1 cellular context compared by ENCODE assay signal in the genomic region with DNA sequence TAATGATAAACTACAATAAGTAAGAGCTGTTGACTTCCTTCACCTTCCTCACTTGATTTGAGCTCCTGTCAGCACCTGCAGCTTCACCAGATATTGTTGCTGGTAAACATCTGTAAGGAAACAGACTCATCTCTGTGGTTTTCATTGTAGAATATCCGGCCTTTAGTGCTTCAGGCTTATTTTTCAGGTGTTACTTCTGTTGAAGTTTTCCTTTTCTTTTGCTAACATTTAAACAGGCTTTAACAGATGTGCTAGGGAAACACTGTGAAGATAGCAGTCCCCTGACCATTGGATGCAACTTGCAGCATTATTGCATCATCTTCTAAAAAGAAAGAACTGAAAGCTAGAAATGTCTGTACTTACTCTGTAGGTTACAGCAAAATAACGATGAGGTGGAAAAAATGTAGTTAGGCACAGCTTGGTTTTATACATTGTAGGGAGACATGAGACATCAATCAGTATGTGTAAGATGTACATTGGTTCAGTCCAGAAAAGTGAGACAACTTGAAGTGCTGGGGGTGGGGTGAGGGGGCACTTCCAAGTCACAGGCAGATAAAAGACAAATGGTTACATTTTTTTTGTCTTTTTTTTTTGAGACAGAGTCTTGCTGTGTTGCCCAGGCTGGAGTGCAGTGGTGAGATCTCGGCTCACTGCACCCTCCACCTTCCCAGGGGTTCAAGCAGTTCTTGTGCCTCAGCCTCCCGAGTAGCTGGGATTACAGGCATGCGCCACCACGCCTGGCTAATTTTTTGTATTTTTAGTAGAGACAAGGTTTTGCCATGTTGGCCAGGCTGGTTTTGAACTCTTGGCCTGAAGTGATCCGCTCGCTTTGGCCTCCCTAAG.
TF ChIP-seq lines count a peak whose summit lies in the region.

No MANE protein-coding gene starts in this region.

TF ChIP-seq in SK-N-SH treated with all-trans-retinoic acid at 6 μM for 48 hours, 23 proteins besides CTCF, POLR2A, EP300 and RAD21 (continued from another document):
- no peak for TF ChIP-seq POU6F1 (CRISPR knock-in tag; IDR thresholded peaks at IDR 0.05; ENCODE audit: borderline replicate concordance, low read depth)
- TF ChIP-seq TCF4 (CRISPR knock-in tag; IDR thresholded peaks at IDR 0.05; ENCODE audit: borderline replicate concordance): no peak
